Comparison of ENCODE assay signal across 8 cellular contexts in genomic region chr9:134391319-134392231, GRCh38.
DNase-seq lines count a peak whose midpoint lies in the region; ATAC-seq and TF ChIP-seq lines count a peak whose summit lies in the region.

No MANE protein-coding gene starts in this region.

- intact Hi-C loops in cardiac septum (cut with DNase I): no loop called here

- H3K9me3 Mint-ChIP-seq in stimulated activated effector memory CD8-positive, alpha-beta T cell treated with anti-CD3 and anti-CD28 coated beads, Interleukin-12 subunit alpha, Interleukin-12 subunit beta, amount 100 ng/mL, for 72 hours: peaks cover 4% of the 10 kb centered on the region
- peaks cover 4% of the 10 kb centered on the region for H3K9me3 Mint-ChIP-seq in glutamatergic neuron (ENCODE audit: unreplicated experiment)

- H3K27me3 Mint-ChIP-seq in glutamatergic neuron (ENCODE audit: unreplicated experiment): peaks cover 10% of the 10 kb centered on the region

- H3K27ac Mint-ChIP-seq in stimulated activated effector memory CD8-positive, alpha-beta T cell treated with anti-CD3 and anti-CD28 coated beads, Interleukin-12 subunit alpha, Interleukin-12 subunit beta, amount 100 ng/mL, for 72 hours: peak overlapping the region; percentile 66
- no peak overlapping the region for H3K27ac Mint-ChIP-seq in glutamatergic neuron (ENCODE audit: unreplicated experiment)

- H3K4me1 ChIP-seq in duodenal mucosa (ENCODE audit: control insufficient read depth in 1 of 2, insufficient read depth in 2 of 2, low read length in 2 of 2): peaks cover 63 to 78% of the 10 kb centered on the region in 2 donors

- peak; percentile 52 for ATAC-seq in GM21786 (IDR thresholded peaks at IDR 0.05; ENCODE audit: unreplicated experiment)
- ATAC-seq in stimulated activated effector memory CD8-positive, alpha-beta T cell treated with anti-CD3 and anti-CD28 coated beads, Interleukin-12 subunit alpha, Interleukin-12 subunit beta, amount 100 ng/mL, for 72 hours: peak; percentile 78

- peaks cover 46% of the 10 kb centered on the region for H3K36me3 Mint-ChIP-seq in stimulated activated effector memory CD8-positive, alpha-beta T cell treated with anti-CD3 and anti-CD28 coated beads, Interleukin-12 subunit alpha, Interleukin-12 subunit beta, amount 100 ng/mL, for 72 hours
- no peaks in the 10 kb centered on the region for H3K36me3 Mint-ChIP-seq in glutamatergic neuron (ENCODE audit: unreplicated experiment)

- H3K4me1 Mint-ChIP-seq in stimulated activated effector memory CD8-positive, alpha-beta T cell treated with anti-CD3 and anti-CD28 coated beads, Interleukin-12 subunit alpha, Interleukin-12 subunit beta, amount 100 ng/mL, for 72 hours: peaks cover 85% of the 10 kb centered on the region
- H3K4me1 Mint-ChIP-seq in glutamatergic neuron (ENCODE audit: low read depth, unreplicated experiment): peaks cover 12% of the 10 kb centered on the region

- H3K9ac ChIP-seq in duodenal mucosa (ENCODE audit: low read depth in 1 of 2, low read length in 2 of 2): no peak overlapping the region

- no peak for TF ChIP-seq CTCF in GM10266 (IDR thresholded peaks at IDR 0.05; ENCODE audit: control insufficient read depth, insufficient read depth, low read depth, missing control alignments)
- no peak for TF ChIP-seq CTCF in glutamatergic neuron (IDR thresholded peaks at IDR 0.05; ENCODE audit: partially characterized antibody, unreplicated experiment)

- no peaks in the 10 kb centered on the region for H3K36me3 ChIP-seq in duodenal mucosa (ENCODE audit: control insufficient read depth in 1 of 2, insufficient read depth in 2 of 2, low read length in 2 of 2)

- peak overlapping the region; percentile 37 to 40 for H3K4me3 ChIP-seq in duodenal mucosa (ENCODE audit: low read depth in 1 of 2, low read length in 2 of 2)

- DNase-seq in GM10266 (ENCODE audit: extremely low spot score) (peak; percentile 81), T-helper 9 cell (peak; percentile 69), glutamatergic neuron (no peak), cerebellar cortex (ENCODE audit: low spot score) (no peak), cardiac septum (ENCODE audit: low spot score) (no peak)
- DNase-seq in stimulated activated effector memory CD8-positive, alpha-beta T cell treated with anti-CD3 and anti-CD28 coated beads, Interleukin-12 subunit alpha, Interleukin-12 subunit beta, amount 100 ng/mL, for 72 hours (ENCODE audit: low spot score in 2 of 2): peak; percentile 72 to 91

- H3K27me3 ChIP-seq in duodenal mucosa (ENCODE audit: control insufficient read depth in 1 of 2, insufficient read depth in 2 of 2, low read length in 2 of 2): no peaks in the 10 kb centered on the region

- peak overlapping the region; percentile 30 for H3K27ac ChIP-seq in duodenal mucosa (ENCODE audit: low read depth, low read length)

- no peaks in the 10 kb centered on the region for H3K9me3 ChIP-seq in duodenal mucosa (ENCODE audit: control insufficient read depth in 1 of 2, low read length in 2 of 2)

- H3K4me3 Mint-ChIP-seq in stimulated activated effector memory CD8-positive, alpha-beta T cell treated with anti-CD3 and anti-CD28 coated beads, Interleukin-12 subunit alpha, Interleukin-12 subunit beta, amount 100 ng/mL, for 72 hours: peak overlapping the region; percentile 90
- no peak overlapping the region for H3K4me3 Mint-ChIP-seq in glutamatergic neuron (ENCODE audit: unreplicated experiment)

Comparison
In these comparisons a context has a peak if more than half of its experiments do, and no peak if none do; other contexts are left out.
1. DNase-seq: peak in GM10266 (single experiment), T-helper 9 cell (single experiment) and stimulated activated effector memory CD8-positive, alpha-beta T cell treated with anti-CD3 and anti-CD28 coated beads, Interleukin-12 subunit alpha, Interleukin-12 subunit beta, amount 100 ng/mL, for 72 hours (2 of 2); none in glutamatergic neuron (single experiment), cerebellar cortex (single experiment) and cardiac septum (single experiment).